18 cellular contexts compared by ENCODE assay signal in genomic region chr9:73531658-73532057, GRCh38.
DNase-seq lines count a peak whose midpoint lies in the region; ATAC-seq lines count a peak whose summit lies in the region.
"Had no signal": no experiment of that assay in that cellular context is flagged by ENCODE, and none has a peak within 500 bp of the region (broad histone marks: within the 10 kb centered on the region; RNA-seq: fewer than 3 reads in every experiment).

No MANE protein-coding gene starts in this region.

- ATAC-seq in GM18517 (IDR thresholded peaks at IDR 0.05; ENCODE audit: unreplicated experiment) (peak; percentile 70), GM21390 (IDR thresholded peaks at IDR 0.05; ENCODE audit: unreplicated experiment) (peak; percentile 66), HG03025 (IDR thresholded peaks at IDR 0.05; ENCODE audit: low FRiP score, unreplicated experiment) (peak; percentile 66), HG03565 (IDR thresholded peaks at IDR 0.05; ENCODE audit: unreplicated experiment) (peak; percentile 89)
- ATAC-seq: right cardiac atrium had no signal

- DNase-seq in NCI-H128 (lab: John Stamatoyannopoulos, UW; ENCODE audit: unreplicated experiment) = no peak
- DNase-seq in NCI-H146 (lab: John Stamatoyannopoulos, UW) = no peak
- no peak for DNase-seq in activated CD4-positive, CD25-positive, alpha-beta regulatory T cell treated with anti-CD3 and anti-CD28 coated beads, Interleukin-2, amount 50 U/mL, for 72 hours
- no peak for DNase-seq in NCI-H69 (lab: John Stamatoyannopoulos, UW)
- DNase-seq: activated CD4-positive, alpha-beta T cell treated with anti-CD3 and anti-CD28 coated beads, Interleukin-2, amount 50 U/mL, for 4 hours; AML-193; anterior cingulate cortex; immature natural killer cell; mesendoderm; NCI-H1105; NCI-H2227 treated with DMSO at 0.1 percent for 48 hours; right cardiac atrium; stimulated activated CD4-positive, alpha-beta T cell treated with anti-CD3 and anti-CD28 coated beads, Interleukin-2, amount 100 ng/mL, for 24 hours; T1000 had no signal
